1 cellular context compared by ENCODE assay signal in the genomic region with DNA sequence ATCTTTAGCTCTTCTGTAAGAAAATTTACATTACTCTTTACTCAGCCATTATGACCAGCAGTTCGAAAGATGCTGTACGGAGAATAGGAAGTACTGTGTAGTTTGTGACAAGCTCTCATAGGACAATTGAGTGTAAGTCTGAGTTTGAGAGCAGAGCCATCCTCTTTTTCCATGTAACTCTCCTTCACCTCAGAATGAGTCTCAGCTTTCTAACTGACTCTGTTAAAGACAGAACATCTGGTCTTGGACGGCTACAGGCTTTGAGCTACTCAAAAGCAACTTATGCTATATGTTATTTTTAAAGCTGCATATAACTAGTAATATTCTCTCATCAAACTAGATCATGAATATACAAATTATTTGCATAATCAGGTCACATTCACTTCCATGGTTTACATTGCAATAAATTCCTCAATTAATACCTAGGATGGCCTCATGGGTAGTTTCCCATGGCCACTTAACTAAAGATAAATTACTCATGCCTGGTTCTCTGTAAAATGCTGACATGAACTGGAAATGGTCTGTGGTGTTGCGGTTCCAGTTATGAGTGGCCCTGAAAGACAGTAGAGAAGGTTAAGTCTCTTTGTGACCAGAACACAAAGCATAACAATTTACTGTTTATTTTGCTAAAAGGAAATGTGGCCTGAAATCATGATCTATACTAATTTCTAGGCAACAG.
TF ChIP-seq lines count a peak whose summit lies in the region.

No MANE protein-coding gene starts in this region.

TF ChIP-seq in GM12878, 131 proteins besides CTCF, POLR2A, EP300 and RAD21 (continued from another document and continues in another):
- TF ChIP-seq ZNF592 (IDR thresholded peaks at IDR 0.05): no peak
- TF ChIP-seq SIX5 (IDR thresholded peaks at IDR 0.05; ENCODE audit: low read depth, low read length, severe bottlenecking): no peak
- TF ChIP-seq KDM1A (IDR thresholded peaks at IDR 0.05; ENCODE audit: borderline replicate concordance): no peak
- no peak for TF ChIP-seq EGR1 (IDR thresholded peaks at IDR 0.05; ENCODE audit: borderline replicate concordance in 1 of 2, low read depth in 2 of 2, low read length in 2 of 2)
- no peak for TF ChIP-seq MXI1 (IDR thresholded peaks at IDR 0.05; ENCODE audit: low read depth, low read length)
- TF ChIP-seq, protein P1, sequence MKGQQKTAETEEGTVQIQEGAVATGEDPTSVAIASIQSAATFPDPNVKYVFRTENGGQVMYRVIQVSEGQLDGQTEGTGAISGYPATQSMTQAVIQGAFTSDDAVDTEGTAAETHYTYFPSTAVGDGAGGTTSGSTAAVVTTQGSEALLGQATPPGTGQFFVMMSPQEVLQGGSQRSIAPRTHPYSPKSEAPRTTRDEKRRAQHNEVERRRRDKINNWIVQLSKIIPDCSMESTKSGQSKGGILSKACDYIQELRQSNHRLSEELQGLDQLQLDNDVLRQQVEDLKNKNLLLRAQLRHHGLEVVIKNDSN (IDR thresholded peaks at IDR 0.05; ENCODE audit: borderline replicate concordance, extremely low read length, insufficient read depth, low read depth, low read length): no peak
- peak; percentile 86; the same call in 1 of the 2 replicates for TF ChIP-seq TBL1XR1 (IDR thresholded peaks at IDR 0.05; ENCODE audit: low read depth, low read length)
- peak; percentile 27 for TF ChIP-seq PBX3 (IDR thresholded peaks at IDR 0.05; ENCODE audit: insufficient replicate concordance, low read depth, low read length)
- TF ChIP-seq, protein P2, sequence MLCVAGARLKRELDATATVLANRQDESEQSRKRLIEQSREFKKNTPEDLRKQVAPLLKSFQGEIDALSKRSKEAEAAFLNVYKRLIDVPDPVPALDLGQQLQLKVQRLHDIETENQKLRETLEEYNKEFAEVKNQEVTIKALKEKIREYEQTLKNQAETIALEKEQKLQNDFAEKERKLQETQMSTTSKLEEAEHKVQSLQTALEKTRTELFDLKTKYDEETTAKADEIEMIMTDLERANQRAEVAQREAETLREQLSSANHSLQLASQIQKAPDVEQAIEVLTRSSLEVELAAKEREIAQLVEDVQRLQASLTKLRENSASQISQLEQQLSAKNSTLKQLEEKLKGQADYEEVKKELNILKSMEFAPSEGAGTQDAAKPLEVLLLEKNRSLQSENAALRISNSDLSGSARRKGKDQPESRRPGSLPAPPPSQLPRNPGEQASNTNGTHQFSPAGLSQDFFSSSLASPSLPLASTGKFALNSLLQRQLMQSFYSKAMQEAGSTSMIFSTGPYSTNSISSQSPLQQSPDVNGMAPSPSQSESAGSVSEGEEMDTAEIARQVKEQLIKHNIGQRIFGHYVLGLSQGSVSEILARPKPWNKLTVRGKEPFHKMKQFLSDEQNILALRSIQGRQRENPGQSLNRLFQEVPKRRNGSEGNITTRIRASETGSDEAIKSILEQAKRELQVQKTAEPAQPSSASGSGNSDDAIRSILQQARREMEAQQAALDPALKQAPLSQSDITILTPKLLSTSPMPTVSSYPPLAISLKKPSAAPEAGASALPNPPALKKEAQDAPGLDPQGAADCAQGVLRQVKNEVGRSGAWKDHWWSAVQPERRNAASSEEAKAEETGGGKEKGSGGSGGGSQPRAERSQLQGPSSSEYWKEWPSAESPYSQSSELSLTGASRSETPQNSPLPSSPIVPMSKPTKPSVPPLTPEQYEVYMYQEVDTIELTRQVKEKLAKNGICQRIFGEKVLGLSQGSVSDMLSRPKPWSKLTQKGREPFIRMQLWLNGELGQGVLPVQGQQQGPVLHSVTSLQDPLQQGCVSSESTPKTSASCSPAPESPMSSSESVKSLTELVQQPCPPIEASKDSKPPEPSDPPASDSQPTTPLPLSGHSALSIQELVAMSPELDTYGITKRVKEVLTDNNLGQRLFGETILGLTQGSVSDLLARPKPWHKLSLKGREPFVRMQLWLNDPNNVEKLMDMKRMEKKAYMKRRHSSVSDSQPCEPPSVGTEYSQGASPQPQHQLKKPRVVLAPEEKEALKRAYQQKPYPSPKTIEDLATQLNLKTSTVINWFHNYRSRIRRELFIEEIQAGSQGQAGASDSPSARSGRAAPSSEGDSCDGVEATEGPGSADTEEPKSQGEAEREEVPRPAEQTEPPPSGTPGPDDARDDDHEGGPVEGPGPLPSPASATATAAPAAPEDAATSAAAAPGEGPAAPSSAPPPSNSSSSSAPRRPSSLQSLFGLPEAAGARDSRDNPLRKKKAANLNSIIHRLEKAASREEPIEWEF (IDR thresholded peaks at IDR 0.05; ENCODE audit: insufficient replicate concordance, low read depth, low read length): no peak
- peak in 1 of 2 experiments; percentile 49; a peak in 1 of 4 replicates for TF ChIP-seq ETV6 (conservative IDR thresholded peaks at IDR 0.05 in 1 of 2, IDR thresholded peaks at IDR 0.05 in 1 of 2; ENCODE audit: borderline replicate concordance in 1 of 2, low read depth in 1 of 2)
- peak; percentile 88 for TF ChIP-seq POU2F2 (IDR thresholded peaks at IDR 0.05; ENCODE audit: borderline replicate concordance, low read depth, low read length)
- no peak for TF ChIP-seq FOXK2 (IDR thresholded peaks at IDR 0.05)
- peak; percentile 66; the same call in 1 of the 2 replicates for TF ChIP-seq NR2F1 (conservative IDR thresholded peaks at IDR 0.05)
- TF ChIP-seq NRF1 (conservative IDR thresholded peaks at IDR 0.05; ENCODE audit: low read depth, low read length): no peak
- TF ChIP-seq NR2C2 (IDR thresholded peaks at IDR 0.05; ENCODE audit: borderline replicate concordance, control insufficient read depth, insufficient read length, low read depth): no peak
- TF ChIP-seq, protein P3, sequence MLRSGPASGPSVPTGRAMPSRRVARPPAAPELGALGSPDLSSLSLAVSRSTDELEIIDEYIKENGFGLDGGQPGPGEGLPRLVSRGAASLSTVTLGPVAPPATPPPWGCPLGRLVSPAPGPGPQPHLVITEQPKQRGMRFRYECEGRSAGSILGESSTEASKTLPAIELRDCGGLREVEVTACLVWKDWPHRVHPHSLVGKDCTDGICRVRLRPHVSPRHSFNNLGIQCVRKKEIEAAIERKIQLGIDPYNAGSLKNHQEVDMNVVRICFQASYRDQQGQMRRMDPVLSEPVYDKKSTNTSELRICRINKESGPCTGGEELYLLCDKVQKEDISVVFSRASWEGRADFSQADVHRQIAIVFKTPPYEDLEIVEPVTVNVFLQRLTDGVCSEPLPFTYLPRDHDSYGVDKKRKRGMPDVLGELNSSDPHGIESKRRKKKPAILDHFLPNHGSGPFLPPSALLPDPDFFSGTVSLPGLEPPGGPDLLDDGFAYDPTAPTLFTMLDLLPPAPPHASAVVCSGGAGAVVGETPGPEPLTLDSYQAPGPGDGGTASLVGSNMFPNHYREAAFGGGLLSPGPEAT (IDR thresholded peaks at IDR 0.05; ENCODE audit: low read depth): peak; percentile 58; the same call in 1 of the 2 replicates
- peak; percentile 80 to 84 for TF ChIP-seq IKZF2 (IDR thresholded peaks at IDR 0.05)
- no peak for TF ChIP-seq RBBP5 (conservative IDR thresholded peaks at IDR 0.05)
- TF ChIP-seq, protein P4, sequence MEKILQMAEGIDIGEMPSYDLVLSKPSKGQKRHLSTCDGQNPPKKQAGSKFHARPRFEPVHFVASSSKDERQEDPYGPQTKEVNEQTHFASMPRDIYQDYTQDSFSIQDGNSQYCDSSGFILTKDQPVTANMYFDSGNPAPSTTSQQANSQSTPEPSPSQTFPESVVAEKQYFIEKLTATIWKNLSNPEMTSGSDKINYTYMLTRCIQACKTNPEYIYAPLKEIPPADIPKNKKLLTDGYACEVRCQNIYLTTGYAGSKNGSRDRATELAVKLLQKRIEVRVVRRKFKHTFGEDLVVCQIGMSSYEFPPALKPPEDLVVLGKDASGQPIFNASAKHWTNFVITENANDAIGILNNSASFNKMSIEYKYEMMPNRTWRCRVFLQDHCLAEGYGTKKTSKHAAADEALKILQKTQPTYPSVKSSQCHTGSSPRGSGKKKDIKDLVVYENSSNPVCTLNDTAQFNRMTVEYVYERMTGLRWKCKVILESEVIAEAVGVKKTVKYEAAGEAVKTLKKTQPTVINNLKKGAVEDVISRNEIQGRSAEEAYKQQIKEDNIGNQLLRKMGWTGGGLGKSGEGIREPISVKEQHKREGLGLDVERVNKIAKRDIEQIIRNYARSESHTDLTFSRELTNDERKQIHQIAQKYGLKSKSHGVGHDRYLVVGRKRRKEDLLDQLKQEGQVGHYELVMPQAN (conservative IDR thresholded peaks at IDR 0.05): no peak
- TF ChIP-seq SPI1 (IDR thresholded peaks at IDR 0.05; ENCODE audit: borderline replicate concordance, insufficient read depth, low read depth, low read length): no peak; the same call in 1 of the 2 replicates
- TF ChIP-seq EED (IDR thresholded peaks at IDR 0.05; ENCODE audit: low read depth): peak; percentile 89
- TF ChIP-seq BRCA1 (IDR thresholded peaks at IDR 0.05; ENCODE audit: low read depth, low read length): no peak
- no peak for TF ChIP-seq BCLAF1 (IDR thresholded peaks at IDR 0.05)
- 0 out of 2 replicates have a peak, but pooled peaks have one; percentile 77 for TF ChIP-seq PML (IDR thresholded peaks at IDR 0.05; ENCODE audit: low read length)
- TF ChIP-seq TCF7 (IDR thresholded peaks at IDR 0.05; ENCODE audit: borderline replicate concordance): peak; percentile 50; the same call in 1 of the 2 replicates
- TF ChIP-seq ATF7 (IDR thresholded peaks at IDR 0.05; ENCODE audit: low read depth): peak; percentile 63; the same call in 1 of the 2 replicates
- TF ChIP-seq, protein P5, sequence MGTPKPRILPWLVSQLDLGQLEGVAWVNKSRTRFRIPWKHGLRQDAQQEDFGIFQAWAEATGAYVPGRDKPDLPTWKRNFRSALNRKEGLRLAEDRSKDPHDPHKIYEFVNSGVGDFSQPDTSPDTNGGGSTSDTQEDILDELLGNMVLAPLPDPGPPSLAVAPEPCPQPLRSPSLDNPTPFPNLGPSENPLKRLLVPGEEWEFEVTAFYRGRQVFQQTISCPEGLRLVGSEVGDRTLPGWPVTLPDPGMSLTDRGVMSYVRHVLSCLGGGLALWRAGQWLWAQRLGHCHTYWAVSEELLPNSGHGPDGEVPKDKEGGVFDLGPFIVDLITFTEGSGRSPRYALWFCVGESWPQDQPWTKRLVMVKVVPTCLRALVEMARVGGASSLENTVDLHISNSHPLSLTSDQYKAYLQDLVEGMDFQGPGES (IDR thresholded peaks at IDR 0.05): no peak
- peak; percentile 91 for TF ChIP-seq JUND (IDR thresholded peaks at IDR 0.05; ENCODE audit: low read depth, low read length)
- TF ChIP-seq NFIC (IDR thresholded peaks at IDR 0.05; ENCODE audit: low read depth, low read length): peak; percentile 98
- no peak for TF ChIP-seq ZNF207 (IDR thresholded peaks at IDR 0.05; ENCODE audit: borderline replicate concordance)
- peak; percentile 96 for TF ChIP-seq DPF2 (IDR thresholded peaks at IDR 0.05)
- peak in 1 of 2 experiments; percentile 85; a peak in 2 of 4 replicates for TF ChIP-seq SRF (IDR thresholded peaks at IDR 0.05; ENCODE audit: low read depth in 2 of 2, low read length in 2 of 2)
